Comparison of ENCODE assay signal across 14 cellular contexts in the genomic region with DNA sequence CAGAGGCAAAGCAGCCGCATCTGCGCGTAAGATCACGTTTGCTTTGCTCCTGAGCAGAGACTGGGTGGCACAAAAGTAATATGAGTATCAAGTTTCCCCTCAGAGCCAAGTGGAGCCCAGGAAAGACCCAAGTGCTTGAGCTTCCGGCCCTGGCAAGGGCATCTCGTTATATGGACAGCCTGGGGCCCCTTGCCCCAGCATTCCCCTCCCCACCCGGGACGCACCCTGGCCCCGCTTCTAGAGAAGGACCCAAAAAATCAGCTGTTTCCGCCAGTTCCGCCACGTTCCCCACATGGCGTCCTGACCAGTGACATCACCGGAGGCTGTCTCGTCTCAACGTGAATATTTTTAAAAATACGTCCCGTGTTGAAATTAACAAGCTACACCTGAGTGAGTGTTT.
"Had no signal": no experiment of that assay in that cellular context is flagged by ENCODE, and none has a peak within 500 bp of the region (broad histone marks: within the 10 kb centered on the region; RNA-seq: fewer than 3 reads in every experiment).

No MANE protein-coding gene starts in this region.

- H3K27ac Mint-ChIP-seq: activated T-helper 17 cell treated with anti-CD3 and anti-CD28 coated beads, Interleukin-2, amount 50 U/mL, for 72 hours; stimulated activated naive CD8-positive, alpha-beta T cell treated with anti-CD3 and anti-CD28 coated beads, Interleukin-15, Interleukin-2, amounts not matched to agents 100 ng/mL and 50 ng/mL, for 24 hours; T-helper 17 cell had no signal

- H3K27me3 Mint-ChIP-seq: activated T-helper 17 cell treated with anti-CD3 and anti-CD28 coated beads, Interleukin-2, amount 50 U/mL, for 72 hours; stimulated activated naive CD8-positive, alpha-beta T cell treated with anti-CD3 and anti-CD28 coated beads, Interleukin-15, Interleukin-2, amounts not matched to agents 100 ng/mL and 50 ng/mL, for 24 hours; T-helper 17 cell had no signal

- H3K4me1 Mint-ChIP-seq: activated T-helper 17 cell treated with anti-CD3 and anti-CD28 coated beads, Interleukin-2, amount 50 U/mL, for 72 hours had no signal

- DNase-seq: activated CD4-positive, alpha-beta T cell treated with anti-CD3 and anti-CD28 coated beads, Interleukin-2, amount 50 U/mL, for 4 hours; activated naive CD4-positive, alpha-beta T cell treated with anti-CD3 and anti-CD28 coated beads, Interleukin-2, amount 50 U/mL, for 16 hours; amniotic stem cell; brain microvascular endothelial cell; dermis blood vessel endothelial cell; hippocampal formation; kidney glomerular epithelial cell; nucleus accumbens; stimulated activated CD4-positive, alpha-beta T cell treated with anti-CD3 and anti-CD28 coated beads, Interleukin-15, amount 100 ng/mL, for 24 hours; stimulated activated CD4-positive, alpha-beta T cell treated with anti-CD3 and anti-CD28 coated beads, Interleukin-4, amount 100 ng/mL, for 24 hours had no signal

- ATAC-seq: activated T-helper 17 cell treated with anti-CD3 and anti-CD28 coated beads, Interleukin-2, amount 50 U/mL, for 72 hours; naive thymus-derived CD8-positive, alpha-beta T cell; T-helper 17 cell had no signal

- H3K9me3 Mint-ChIP-seq: activated T-helper 17 cell treated with anti-CD3 and anti-CD28 coated beads, Interleukin-2, amount 50 U/mL, for 72 hours; naive thymus-derived CD8-positive, alpha-beta T cell; stimulated activated naive CD8-positive, alpha-beta T cell treated with anti-CD3 and anti-CD28 coated beads, Interleukin-15, Interleukin-2, amounts not matched to agents 100 ng/mL and 50 ng/mL, for 24 hours had no signal

- H3K4me3 Mint-ChIP-seq: activated T-helper 17 cell treated with anti-CD3 and anti-CD28 coated beads, Interleukin-2, amount 50 U/mL, for 72 hours; naive thymus-derived CD8-positive, alpha-beta T cell; stimulated activated naive CD8-positive, alpha-beta T cell treated with anti-CD3 and anti-CD28 coated beads, Interleukin-15, Interleukin-2, amounts not matched to agents 100 ng/mL and 50 ng/mL, for 24 hours; T-helper 17 cell had no signal
